In the genomic region with DNA sequence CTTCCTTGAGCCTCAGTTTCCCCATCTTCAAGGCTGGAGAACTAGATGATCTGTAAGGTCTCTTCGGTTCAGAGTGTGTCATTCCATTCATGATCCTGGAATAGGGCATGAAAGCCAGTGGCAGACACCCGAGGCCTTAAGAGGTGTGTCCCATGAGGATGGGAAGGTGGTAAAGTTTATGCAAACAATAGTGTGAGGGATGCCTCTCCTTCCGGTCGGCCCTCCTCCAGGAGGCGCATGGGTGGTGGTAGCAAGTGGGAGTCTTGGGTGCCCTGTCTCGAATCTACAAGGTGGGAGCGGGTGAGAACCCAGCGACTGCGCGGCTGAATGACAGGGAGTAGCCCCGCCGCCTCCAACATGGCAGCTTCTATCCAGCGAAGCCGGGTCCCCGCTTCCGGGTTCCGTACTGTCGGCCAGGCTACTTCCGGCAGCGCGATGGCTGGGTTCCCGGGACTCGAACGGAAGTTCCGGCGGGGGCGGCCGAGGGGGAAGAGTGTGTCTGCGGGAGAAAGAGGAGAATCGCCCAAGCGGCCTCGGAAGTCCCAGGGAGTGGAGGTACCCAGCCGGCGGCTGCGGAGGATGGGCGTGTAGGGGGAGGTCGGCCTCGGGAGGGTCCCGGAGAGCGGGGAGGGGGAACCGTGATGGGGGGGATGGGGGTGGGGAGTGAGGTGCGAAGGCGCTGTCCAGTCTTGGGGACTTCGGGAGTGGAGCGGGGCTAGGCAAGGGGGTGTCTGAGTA, we compare ENCODE assay signal across 8 cellular contexts. TPM values are rescaled to one million over a fixed set of nuclear protein-coding genes. Genes with fewer than 3 reads are reported as not detected.
DNase-seq lines count a peak whose midpoint lies in the region; ATAC-seq and TF ChIP-seq lines count a peak whose summit lies in the region.

Gene LYPLA2 (plus strand): TSS at position 450 of the 738 bp plus-strand sequence. CDS start 1,538 bp downstream, outside the sequence.

- H3K4me1 ChIP-seq in adipocyte (ENCODE audit: control insufficient read depth, insufficient read depth, low read length) (peaks cover 15% of the 10 kb centered on the region), cardiac muscle cell (ENCODE audit: low read depth) (peaks cover 6% of the 10 kb centered on the region), tibial nerve (peaks cover 0 to 44% (median 19%) of the 10 kb centered on the region in 4 donors)

- H3K9me3 Mint-ChIP-seq in T-cell, result no peaks in the 10 kb centered on the region

- peak within 1 kb of the TSS; percentile 95 to 96 for H3K27ac Mint-ChIP-seq in T-cell

- H3K9me3 ChIP-seq in adipocyte (ENCODE audit: control insufficient read depth, low read length) (no peaks in the 10 kb centered on the region), cardiac muscle cell (ENCODE audit: low read depth) (no peaks in the 10 kb centered on the region), tibial nerve (no peaks in the 10 kb centered on the region)

- TF ChIP-seq EP300 in tibial nerve (IDR thresholded peaks at IDR 0.05), result peak; percentile 77 to 88

- TF ChIP-seq CTCF in cardiac muscle cell (IDR thresholded peaks at IDR 0.05; ENCODE audit: low read depth, low read length) (no peak), tibial nerve (IDR thresholded peaks at IDR 0.05) (peak in 1 of 5 experiments; percentile 21)

- peak in 1 of 2 donors; percentile 50 for TF ChIP-seq POLR2A in tibial nerve (IDR thresholded peaks at IDR 0.05)

- H3K27ac ChIP-seq in cardiac muscle cell, result peak within 1 kb of the TSS; percentile 64
- H3K27ac ChIP-seq in tibial nerve, result peak within 1 kb of the TSS; percentile 24 to 91 (median 82)

- POLR2A ChIA-PET in HEK293T (lab: Yijun Ruan, JAX), result interaction anchor here (1.0 to 5.9 kb wide), 4 partner anchors 8 to 36 kb away, joined by 3 to 42 read pairs (median 4); partner anchors contain the start of gene PITHD1
- POLR2A ChIA-PET in T-cell (lab: Charles Lee), result interaction anchor here in 1 of 2 donors (0.5 to 0.6 kb wide), 2 partner anchors 14 to 457 kb away, joined by 3 to 7 read pairs; no protein-coding TSS in a partner anchor

- CTCF ChIA-PET in HEK293T (lab: Yijun Ruan, JAX) (interaction anchor here (0.6 to 1.4 kb wide), 3 partner anchors 12 to 120 kb away, joined by 3 to 5 read pairs (median 3); no protein-coding TSS in a partner anchor), T-cell (lab: Charles Lee) (interaction anchor here in 1 of 2 donors (1.3 to 2.3 kb wide), 2 partner anchors 10 to 12 kb away, joined by 5 to 10 read pairs; partner anchors contain the start of genes GALE and PITHD1)

- peaks cover 25 to 30% (median 28%) of the 10 kb centered on the region in 3 donors for H3K4me1 Mint-ChIP-seq in T-cell

- peak within 1 kb of the TSS; percentile 98 for H3K4me3 ChIP-seq in adipocyte (ENCODE audit: low read length)
- H3K4me3 ChIP-seq in cardiac muscle cell, result peak within 1 kb of the TSS; percentile 89
- peak within 1 kb of the TSS; percentile 50 to 92 (median 78) for H3K4me3 ChIP-seq in tibial nerve

- H3K36me3 ChIP-seq in adipocyte (ENCODE audit: control insufficient read depth, insufficient read depth, low read length, severe bottlenecking) (peaks cover 28% of the 10 kb centered on the region), cardiac muscle cell (peaks cover 22% of the 10 kb centered on the region), tibial nerve (peaks cover 0 to 65% (median 10%) of the 10 kb centered on the region in 3 donors)

- DNase-seq in GM03348 (ENCODE audit: low spot score) (peak; percentile 94), HEK293T (ENCODE audit: extremely low spot score) (peak; percentile 89), NCI-H1092 treated with DMSO at 0.1 percent for 48 hours (lab: John Stamatoyannopoulos, UW) (peak; percentile 89), T-cell (peak; percentile 64 to 88 (median 79)), adipocyte (ENCODE audit: low read depth) (peak; percentile 98), cardiac muscle cell (ENCODE audit: low read depth in 1 of 2, low spot score in 1 of 2) (peak; percentile 94 to 96), pons (ENCODE audit: low spot score) (peak; percentile 91), tibial nerve (ENCODE audit: low spot score in 2 of 2) (peak; percentile 87 to 92)

- H3K27me3 ChIP-seq in adipocyte (replicated peaks; ENCODE audit: control insufficient read depth, insufficient read depth, low read length) (no peaks in the 10 kb centered on the region), cardiac muscle cell (no peaks in the 10 kb centered on the region), tibial nerve (no peaks in the 10 kb centered on the region)

- WGBS in tibial nerve, 2 donors, result 2% methylated on average over 37 to 44 of the region's 45 CpGs

- H3K36me3 Mint-ChIP-seq in T-cell, result peaks cover 26% of the 10 kb centered on the region

- H3K4me3 Mint-ChIP-seq in T-cell, result peak within 1 kb of the TSS; percentile 83 to 94 (median 92)

- ATAC-seq in T-cell (replicated peaks in 1 of 4), result peak; percentile 89 to 93 (median 90)

- H3K9ac ChIP-seq in adipocyte (ENCODE audit: low read length), result peak within 1 kb of the TSS; percentile 93

- H3K27me3 Mint-ChIP-seq in T-cell, result no peaks in the 10 kb centered on the region

TF ChIP-seq in HEK293T, 16 proteins besides CTCF, POLR2A, EP300 and RAD21:
- TF ChIP-seq, protein P1, sequence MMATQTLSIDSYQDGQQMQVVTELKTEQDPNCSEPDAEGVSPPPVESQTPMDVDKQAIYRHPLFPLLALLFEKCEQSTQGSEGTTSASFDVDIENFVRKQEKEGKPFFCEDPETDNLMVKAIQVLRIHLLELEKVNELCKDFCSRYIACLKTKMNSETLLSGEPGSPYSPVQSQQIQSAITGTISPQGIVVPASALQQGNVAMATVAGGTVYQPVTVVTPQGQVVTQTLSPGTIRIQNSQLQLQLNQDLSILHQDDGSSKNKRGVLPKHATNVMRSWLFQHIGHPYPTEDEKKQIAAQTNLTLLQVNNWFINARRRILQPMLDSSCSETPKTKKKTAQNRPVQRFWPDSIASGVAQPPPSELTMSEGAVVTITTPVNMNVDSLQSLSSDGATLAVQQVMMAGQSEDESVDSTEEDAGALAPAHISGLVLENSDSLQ (IDR thresholded peaks at IDR 0.05), result peak; percentile 88
- TF ChIP-seq NFRKB (IDR thresholded peaks at IDR 0.05), result no peak
- peak; percentile 92 for TF ChIP-seq ELF4 (IDR thresholded peaks at IDR 0.05)

RNA-seq across cellular contexts. Expression of gene LYPLA2, which starts in this region (rescaled TPM):
- total RNA-seq in T-cell, result 10 to 100 TPM; 47.8 to 70.9 (median 67.6) TPM
- 73.6 and 131 TPM in 2 replicates for total RNA-seq in cardiac muscle cell
- 124 and 150 TPM in 2 replicates for polyA plus RNA-seq in cardiac muscle cell
- total RNA-seq in tibial nerve, result 10 to 100 TPM; 23.6 to 36.3 (median 31.6) TPM

Comparison
In these comparisons a context has a peak if more than half of its experiments do, and no peak if none do; other contexts are left out.
1. Peak in every context shown above with its lines: DNase-seq, ATAC-seq, H3K4me3 ChIP-seq and H3K27ac ChIP-seq.